In genomic region chr19:42882730-42883129, GRCh38 we compare ENCODE assay signal across 18 cellular contexts. TPM values are rescaled to one million over a fixed set of nuclear protein-coding genes. Genes with fewer than 3 reads are reported as not detected.
"Had no signal": no experiment of that assay in that cellular context is flagged by ENCODE, and none has a peak within 500 bp of the region (broad histone marks: within the 10 kb centered on the region; RNA-seq: fewer than 3 reads in every experiment).

No MANE protein-coding gene starts in this region.

RNA-seq across cellular contexts. Expression of gene PSG1, which starts 3.2 kb away (rescaled TPM):
- total RNA-seq: activated B cell treated with CpG ODN at 0.5 μM for 24 hours; activated CD4-positive, alpha-beta memory T cell treated with anti-CD3 and anti-CD28 coated beads for 36 hours; activated CD4-positive, alpha-beta T cell treated with anti-CD3 and anti-CD28 coated beads, Interleukin-2, amount 10 ng/mL, durations not matched to agents 24 days and 14 days; activated CD8-positive, alpha-beta memory T cell treated with anti-CD3 and anti-CD28 coated beads for 36 hours; activated CD8-positive, alpha-beta T cell treated with anti-CD3 and anti-CD28 coated beads for 36 hours; activated naive CD4-positive, alpha-beta T cell treated with anti-CD3 and anti-CD28 coated beads for 36 hours; activated naive CD8-positive, alpha-beta T cell treated with anti-CD3 and anti-CD28 coated beads for 36 hours; activated T-cell treated with anti-CD3 and anti-CD28 coated beads, Interleukin-2, amount 50 U/mL, for 4 hours; activated T-cell treated with anti-CD3 and anti-CD28 coated beads, Interleukin-2, amount 50 U/mL, for 72 hours; activated T-helper 1 cell treated with anti-CD3 and anti-CD28 coated beads, Interleukin-12 subunit alpha, Interleukin-12 subunit beta, Interleukin-2, Interleukin-4 antibody, amounts not matched to agents 30 ng/mL and 10 ng/mL and 1 ng/mL, durations not matched to agents 14 hours and 24 hours and 36 hours; adrenal gland; aorta; body of pancreas; breast epithelium; cardiac muscle cell had no signal
- polyA plus RNA-seq: adrenal gland, aorta, cardiac muscle cell had no signal

RNA-seq across cellular contexts. Expression of gene PSG6, which starts 35.0 kb away (rescaled TPM):
- total RNA-seq: activated B cell treated with CpG ODN at 0.5 μM for 24 hours; activated CD4-positive, alpha-beta memory T cell treated with anti-CD3 and anti-CD28 coated beads for 36 hours; activated CD4-positive, alpha-beta T cell treated with anti-CD3 and anti-CD28 coated beads, Interleukin-2, amount 10 ng/mL, durations not matched to agents 24 days and 14 days; activated CD8-positive, alpha-beta memory T cell treated with anti-CD3 and anti-CD28 coated beads for 36 hours; activated CD8-positive, alpha-beta T cell treated with anti-CD3 and anti-CD28 coated beads for 36 hours; activated naive CD4-positive, alpha-beta T cell treated with anti-CD3 and anti-CD28 coated beads for 36 hours; activated naive CD4-positive, alpha-beta T cell treated with anti-CD3 and anti-CD28 coated beads, Interleukin-2, amount 50 U/mL, for 72 hours; activated naive CD8-positive, alpha-beta T cell treated with anti-CD3 and anti-CD28 coated beads for 36 hours; activated T-cell treated with anti-CD3 and anti-CD28 coated beads, Interleukin-2, amount 50 U/mL, for 4 hours; activated T-cell treated with anti-CD3 and anti-CD28 coated beads, Interleukin-2, amount 50 U/mL, for 72 hours; activated T-helper 1 cell treated with anti-CD3 and anti-CD28 coated beads, Interleukin-12 subunit alpha, Interleukin-12 subunit beta, Interleukin-2, Interleukin-4 antibody, amounts not matched to agents 30 ng/mL and 10 ng/mL and 1 ng/mL, durations not matched to agents 14 hours and 24 hours and 36 hours; activated T-helper 17 cell treated with anti-CD3 and anti-CD28 coated beads, Interleukin-2, amount 50 U/mL, for 72 hours; adrenal gland; aorta; body of pancreas; breast epithelium; cardiac muscle cell had no signal
- polyA plus RNA-seq: adrenal gland, aorta, cardiac muscle cell had no signal

RNA-seq across cellular contexts. Expression of gene PSG7, which starts 54.3 kb away (rescaled TPM):
- total RNA-seq: activated B cell treated with CpG ODN at 0.5 μM for 24 hours; activated CD4-positive, alpha-beta memory T cell treated with anti-CD3 and anti-CD28 coated beads for 36 hours; activated CD4-positive, alpha-beta T cell treated with anti-CD3 and anti-CD28 coated beads, Interleukin-2, amount 10 ng/mL, durations not matched to agents 24 days and 14 days; activated CD8-positive, alpha-beta memory T cell treated with anti-CD3 and anti-CD28 coated beads for 36 hours; activated CD8-positive, alpha-beta T cell treated with anti-CD3 and anti-CD28 coated beads for 36 hours; activated naive CD4-positive, alpha-beta T cell treated with anti-CD3 and anti-CD28 coated beads for 36 hours; activated naive CD4-positive, alpha-beta T cell treated with anti-CD3 and anti-CD28 coated beads, Interleukin-2, amount 50 U/mL, for 72 hours; activated naive CD8-positive, alpha-beta T cell treated with anti-CD3 and anti-CD28 coated beads for 36 hours; activated T-cell treated with anti-CD3 and anti-CD28 coated beads, Interleukin-2, amount 50 U/mL, for 4 hours; activated T-cell treated with anti-CD3 and anti-CD28 coated beads, Interleukin-2, amount 50 U/mL, for 72 hours; activated T-helper 1 cell treated with anti-CD3 and anti-CD28 coated beads, Interleukin-12 subunit alpha, Interleukin-12 subunit beta, Interleukin-2, Interleukin-4 antibody, amounts not matched to agents 30 ng/mL and 10 ng/mL and 1 ng/mL, durations not matched to agents 14 hours and 24 hours and 36 hours; activated T-helper 17 cell treated with anti-CD3 and anti-CD28 coated beads, Interleukin-2, amount 50 U/mL, for 72 hours; adrenal gland; aorta; astrocyte; body of pancreas; breast epithelium; cardiac muscle cell had no signal
- polyA plus RNA-seq: adrenal gland, aorta, cardiac muscle cell had no signal
